Comparison of ENCODE assay signal across 10 cellular contexts in the genomic region with DNA sequence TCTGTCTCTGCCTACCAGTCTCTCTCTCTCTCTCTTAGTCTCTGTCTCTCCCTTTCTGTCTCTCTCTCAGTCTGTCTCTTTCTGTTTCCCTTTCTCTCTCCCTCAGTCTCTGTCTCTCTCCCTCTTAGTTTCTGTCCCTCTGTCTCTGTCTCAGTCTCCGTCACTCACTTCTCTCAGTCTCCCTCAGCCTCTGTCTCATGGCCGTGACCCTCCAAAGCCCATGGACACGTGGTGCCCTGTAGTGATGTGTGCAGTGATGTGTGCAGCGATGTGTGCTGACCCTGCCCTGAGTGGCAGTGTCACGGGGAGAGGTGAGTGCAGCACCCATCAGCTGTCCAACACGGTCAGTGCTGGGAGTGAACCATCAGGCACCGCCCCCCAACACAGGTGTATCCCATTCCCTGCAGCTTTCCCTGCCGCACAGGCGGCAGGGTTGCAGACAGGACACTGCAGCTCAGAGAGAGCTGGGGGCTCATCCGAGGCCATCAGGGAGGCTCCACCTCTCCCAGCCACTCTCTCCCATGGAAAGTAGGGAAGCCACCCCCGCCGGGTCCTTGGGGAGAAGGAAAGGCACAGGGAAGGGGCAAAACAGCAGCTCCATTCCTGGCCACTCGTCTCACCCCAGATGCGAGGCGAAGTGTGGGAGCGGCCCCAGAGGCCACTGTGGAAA. TPM values are rescaled to one million over a fixed set of nuclear protein-coding genes. Genes with fewer than 3 reads are reported as not detected.
DNase-seq lines count a peak whose midpoint lies in the region; ATAC-seq and TF ChIP-seq lines count a peak whose summit lies in the region.
"Had no signal": no experiment of that assay in that cellular context is flagged by ENCODE, and none has a peak within 500 bp of the region (broad histone marks: within the 10 kb centered on the region; RNA-seq: fewer than 3 reads in every experiment).

No MANE protein-coding gene starts in this region.

- peaks cover 50% of the 10 kb centered on the region for H3K4me1 ChIP-seq in Panc1 (ENCODE audit: control insufficient read depth, insufficient read depth, low read length)
- H3K4me1 ChIP-seq in neuronal stem cell (ENCODE audit: control insufficient read depth in 2 of 2, insufficient read depth in 1 of 2, low read depth in 1 of 2, low read length in 2 of 2): peaks cover 9 to 18% of the 10 kb centered on the region in 2 donors

- peak; percentile 58 for ATAC-seq in GM21717 (IDR thresholded peaks at IDR 0.05; ENCODE audit: unreplicated experiment)
- peak; percentile 29 for ATAC-seq in Panc1
- no peak for ATAC-seq in HG02759 (IDR thresholded peaks at IDR 0.05; ENCODE audit: unreplicated experiment)
- no peak for ATAC-seq in activated CD4-positive, CD25-positive, alpha-beta regulatory T cell treated with anti-CD3 and anti-CD28 coated beads, Interleukin-2, amount 50 U/mL, for 24 hours

- no peak for DNase-seq in GM06990 (ENCODE audit: extremely low read depth, insufficient read length)
- no peak for DNase-seq in Panc1 (ENCODE audit: low read depth, low spot score)
- DNase-seq in neuronal stem cell (ENCODE audit: low spot score): no peak
- DNase-seq in HPDE6-E6E7 (ENCODE audit: extremely low spot score): no peak
- DNase-seq in iPS-NIHi11 (ENCODE audit: low spot score): no peak
- DNase-seq: activated CD4-positive, CD25-positive, alpha-beta regulatory T cell treated with anti-CD3 and anti-CD28 coated beads, Interleukin-2, amount 50 U/mL, for 72 hours had no signal

- POLR2A ChIA-PET in Panc1 (lab: Charles Lee): interaction anchor here (0.7 kb wide), 1 partner anchor 1127 kb away, joined by 3 read pairs; no protein-coding TSS in a partner anchor

- no peak overlapping the region for H3K4me2 ChIP-seq in neuronal stem cell (ENCODE audit: insufficient read depth, low read length, poor library complexity, severe bottlenecking)

- in situ Hi-C loops in Panc1 (cut with HindIII; ENCODE audit: low pct_unique_long_range_greater_than_20kb, low sequenced_read_pairs): no loop called here

- H3K27ac ChIP-seq in Panc1 (ENCODE audit: low read length) (peak overlapping the region; percentile 68), neuronal stem cell (replicated peaks; ENCODE audit: low read length) (no peak overlapping the region)

- no peak overlapping the region for H4K91ac ChIP-seq in neuronal stem cell (ENCODE audit: low read depth, low read length, poor library complexity)

- H2BK15ac ChIP-seq in neuronal stem cell (ENCODE audit: low read length): peak overlapping the region; percentile 17

- no CpG with 5 or more reads among the region's 16 CpGs for WGBS in neuronal stem cell (ENCODE audit: extremely low coverage in 2 of 2, insufficient read length in 2 of 2, insufficient replicate concordance in 1 of 2), 2 donors

- H3K4me3 ChIP-seq in GM06990 (replicated peaks; ENCODE audit: low read depth, low read length) (peak overlapping the region; percentile 25), Panc1 (ENCODE audit: low read depth in 2 of 2, low read length in 2 of 2) (no peak overlapping the region), neuronal stem cell (ENCODE audit: low read length in 2 of 2) (no peak overlapping the region)

- no TSS peak for BruUV-seq in Panc1 (replicated peaks; lab: Mats Ljungman, UMichigan)

- no peak overlapping the region for H3K18ac ChIP-seq in neuronal stem cell (ENCODE audit: low read length)

- CTCF ChIA-PET in Panc1 (lab: Charles Lee): no interaction called here

- H4K8ac ChIP-seq in neuronal stem cell (ENCODE audit: low read depth, low read length): no peak overlapping the region

- H3K79me1 ChIP-seq in neuronal stem cell (ENCODE audit: low read depth, low read length): peaks cover 2% of the 10 kb centered on the region

- no peak overlapping the region for H3K9ac ChIP-seq in neuronal stem cell (ENCODE audit: low read depth, low read length, poor library complexity)

- intact Hi-C loops in Panc1 (cut with micrococcal nuclease; ENCODE audit: unreplicated experiment): no loop called here

- H3K27me3 ChIP-seq in GM06990 (replicated peaks; ENCODE audit: control insufficient read depth, insufficient read depth, low read length): no peaks in the 10 kb centered on the region; the same call in 1 of the 2 replicates
- no peaks in the 10 kb centered on the region for H3K27me3 ChIP-seq in Panc1 (ENCODE audit: control insufficient read depth, insufficient read depth, low read length)
- no peaks in the 10 kb centered on the region for H3K27me3 ChIP-seq in neuronal stem cell (ENCODE audit: control insufficient read depth in 3 of 3, insufficient read depth in 3 of 3, low read depth in 1 of 3, low read length in 3 of 3)

- H2BK120ac ChIP-seq in neuronal stem cell (ENCODE audit: low read depth, low read length): no peak overlapping the region

- H3K4ac ChIP-seq in neuronal stem cell (ENCODE audit: low read length): no peak overlapping the region

- no peak overlapping the region for H2BK5ac ChIP-seq in neuronal stem cell (ENCODE audit: low read length)

- H2AFZ ChIP-seq in neuronal stem cell (ENCODE audit: low read length): no peak overlapping the region

- H2BK12ac ChIP-seq in neuronal stem cell (ENCODE audit: low read length): peak overlapping the region; percentile 64

- peak overlapping the region; percentile 37 for H3K23ac ChIP-seq in neuronal stem cell (ENCODE audit: low read depth, low read length, poor library complexity)

- H3K9me3 ChIP-seq in Panc1 (ENCODE audit: control insufficient read depth, insufficient read depth, low read depth, low read length) (no peaks in the 10 kb centered on the region), neuronal stem cell (replicated peaks in 1 of 2; ENCODE audit: control insufficient read depth in 2 of 2, insufficient read depth in 1 of 2, low read depth in 1 of 2, low read length in 2 of 2) (no peaks in the 10 kb centered on the region)

- no peak overlapping the region for H3K14ac ChIP-seq in neuronal stem cell (ENCODE audit: low read length)

- H2AK5ac ChIP-seq in neuronal stem cell (ENCODE audit: low read depth, low read length): peak overlapping the region; percentile 75

- TF ChIP-seq CTCF in GM06990 (IDR thresholded peaks at IDR 0.05; ENCODE audit: insufficient read depth, low read length, poor library complexity, severe bottlenecking) (no peak), Panc1 (IDR thresholded peaks at IDR 0.05) (no peak)

- H3K36me3 ChIP-seq in GM06990 (ENCODE audit: control insufficient read depth, insufficient read depth, low read length) (no peaks in the 10 kb centered on the region), Panc1 (ENCODE audit: control insufficient read depth, insufficient read depth, low read length) (no peaks in the 10 kb centered on the region), neuronal stem cell (replicated peaks in 1 of 2; ENCODE audit: control insufficient read depth in 2 of 2, insufficient read depth in 2 of 2, low read length in 2 of 2) (no peaks in the 10 kb centered on the region)

RNA-seq across cellular contexts. Expression of gene LRRC14B, which starts 0.8 kb away (rescaled TPM):
- 0.82 TPM for total RNA-seq in Panc1 (2021; ENCODE audit: unreplicated experiment)
- polyA plus RNA-seq in Panc1 (2012; ENCODE audit: insufficient read length): 0.74 TPM
- 0.03 TPM for polyA plus RNA-seq in neuronal stem cell (2013, experiment 1 of 2)
- not detected for polyA plus RNA-seq in neuronal stem cell (2013, experiment 2 of 2)
- total RNA-seq: CD8-positive, alpha-beta memory T cell had no signal
- polyA plus RNA-seq: CD8-positive, alpha-beta memory T cell had no signal

RNA-seq across cellular contexts. Expression of gene CCDC127, which starts 27.5 kb away (rescaled TPM):
- 8.1 TPM for total RNA-seq in Panc1 (2021; ENCODE audit: unreplicated experiment)
- polyA plus RNA-seq in Panc1 (2012; ENCODE audit: insufficient read length): 5.5 TPM
- polyA plus RNA-seq in neuronal stem cell (2013, experiment 1 of 2): 5.2 TPM
- 5.1 TPM for polyA plus RNA-seq in neuronal stem cell (2013, experiment 2 of 2)

RNA-seq across cellular contexts. Expression of gene SDHA, which starts 27.6 kb away (rescaled TPM):
- 171 TPM for total RNA-seq in Panc1 (2021; ENCODE audit: unreplicated experiment)
- 185 TPM for polyA plus RNA-seq in Panc1 (2012; ENCODE audit: insufficient read length)
- 60.5 TPM for polyA plus RNA-seq in neuronal stem cell (2013, experiment 1 of 2)
- polyA plus RNA-seq in neuronal stem cell (2013, experiment 2 of 2): 67.5 TPM

Comparison
In these comparisons a context has a peak if more than half of its experiments do, and no peak if none do; other contexts are left out.
1. ATAC-seq: peak in GM21717 (single experiment) and Panc1 (single experiment); none in HG02759 (single experiment) and activated CD4-positive, CD25-positive, alpha-beta regulatory T cell treated with anti-CD3 and anti-CD28 coated beads, Interleukin-2, amount 50 U/mL, for 24 hours (0 of 2).